ENCODE assay signal across 10 cellular contexts in the genomic region with DNA sequence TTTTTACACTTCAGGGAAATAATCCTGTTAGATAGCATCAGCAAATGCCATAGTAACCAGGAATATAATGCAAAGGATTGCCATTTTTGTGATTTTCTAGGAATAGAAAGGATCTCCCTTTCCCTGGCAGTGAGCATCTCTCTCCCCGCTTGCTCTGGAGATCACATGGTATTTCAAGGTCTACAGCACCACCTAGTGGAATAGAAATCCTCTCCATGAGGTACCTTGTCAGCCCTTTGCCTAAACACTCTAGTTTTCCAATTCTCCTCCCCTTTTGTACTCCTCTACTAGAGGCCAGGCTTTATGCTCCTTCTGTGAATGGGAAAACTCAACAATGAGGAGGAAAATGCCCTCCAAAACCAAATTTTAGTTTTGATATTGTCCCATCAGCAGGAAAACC.
DNase-seq lines count a peak whose midpoint lies in the region; ATAC-seq, FAIRE-seq and TF ChIP-seq lines count a peak whose summit lies in the region.
"Had no signal": no experiment of that assay in that cellular context is flagged by ENCODE, and none has a peak within 500 bp of the region (broad histone marks: within the 10 kb centered on the region; RNA-seq: fewer than 3 reads in every experiment).

No MANE protein-coding gene starts in this region.

- H3K27me3 Mint-ChIP-seq in endothelial cell (ENCODE audit: unreplicated experiment): no peaks in the 10 kb centered on the region
- H3K27me3 Mint-ChIP-seq: stimulated activated memory B cell treated with anti-CD40 and anti-IgM and Interleukin-4, amounts not matched to agents 10 μg/mL and 1 μg/mL and 100 μg/mL, for 72 hours had no signal

- peaks cover 0 to 32% (median 1%) of the 10 kb centered on the region in 3 donors for H3K36me3 ChIP-seq in pancreas

- H3K4me1 ChIP-seq in pancreas: no peaks in the 10 kb centered on the region

- intact Hi-C loops in pancreas (cut with DNase I): no loop called here

- no peak for TF ChIP-seq CTCF in endothelial cell (IDR thresholded peaks at IDR 0.05; ENCODE audit: unreplicated experiment)
- no peak for TF ChIP-seq CTCF in pancreas (IDR thresholded peaks at IDR 0.05)

- H3K9me3 Mint-ChIP-seq in endothelial cell (ENCODE audit: unreplicated experiment): peaks cover 27% of the 10 kb centered on the region

- peaks cover 88% of the 10 kb centered on the region for H3K36me3 Mint-ChIP-seq in endothelial cell (ENCODE audit: low read depth, unreplicated experiment)

- peaks cover 0 to 10% (median 0%) of the 10 kb centered on the region in 4 donors for H3K9me3 ChIP-seq in pancreas

- peak overlapping the region; percentile 72 for H3K4me3 Mint-ChIP-seq in endothelial cell (ENCODE audit: unreplicated experiment)
- H3K4me3 Mint-ChIP-seq: activated T-helper 1 cell treated with anti-CD3 and anti-CD28 coated beads, Interleukin-12 subunit alpha, Interleukin-12 subunit beta, Interleukin-2, Interleukin-4 antibody, amounts not matched to agents 30 ng/mL and 10 ng/mL and 1 ng/mL, durations not matched to agents 14 hours and 24 hours and 36 hours; stimulated activated memory B cell treated with anti-CD40 and anti-IgM and Interleukin-4, amounts not matched to agents 10 μg/mL and 1 μg/mL and 100 μg/mL, for 72 hours had no signal

- H3K27ac Mint-ChIP-seq in endothelial cell (ENCODE audit: unreplicated experiment): no peak overlapping the region
- H3K27ac Mint-ChIP-seq: activated T-helper 1 cell treated with anti-CD3 and anti-CD28 coated beads, Interleukin-12 subunit alpha, Interleukin-12 subunit beta, Interleukin-2, Interleukin-4 antibody, amounts not matched to agents 30 ng/mL and 10 ng/mL and 1 ng/mL, durations not matched to agents 14 hours and 24 hours and 36 hours; stimulated activated memory B cell treated with anti-CD40 and anti-IgM and Interleukin-4, amounts not matched to agents 10 μg/mL and 1 μg/mL and 100 μg/mL, for 72 hours had no signal

- H3K27me3 ChIP-seq in pancreas: no peaks in the 10 kb centered on the region

- ATAC-seq in HG02678 (IDR thresholded peaks at IDR 0.05; ENCODE audit: unreplicated experiment) (no peak), pancreas (no peak)
- ATAC-seq: stimulated activated memory B cell treated with anti-CD40 and anti-IgM and Interleukin-4, amounts not matched to agents 10 μg/mL and 1 μg/mL and 100 μg/mL, for 72 hours had no signal

- FAIRE-seq in pancreas (lab: Jason Lieb, UNC) (no peak), frontal cortex (lab: Jason Lieb, UNC) (no peak)

- DNase-seq in 8988T (peak; percentile 42), ELF-1 (ENCODE audit: low read depth, low spot score) (peak; percentile 23), NCI-H1694 (lab: John Stamatoyannopoulos, UW) (peak; percentile 32), endothelial cell (ENCODE audit: low spot score) (no peak), pancreas (no peak), NCI-H774 (lab: John Stamatoyannopoulos, UW) (no peak), frontal cortex (ENCODE audit: low spot score in 2 of 2) (no peak)

- no peaks in the 10 kb centered on the region for H3K4me1 Mint-ChIP-seq in endothelial cell (ENCODE audit: unreplicated experiment)
- H3K4me1 Mint-ChIP-seq: stimulated activated memory B cell treated with anti-CD40 and anti-IgM and Interleukin-4, amounts not matched to agents 10 μg/mL and 1 μg/mL and 100 μg/mL, for 72 hours had no signal

- H3K27ac ChIP-seq in pancreas: no peak overlapping the region

- no peak overlapping the region for H3K4me3 ChIP-seq in pancreas

- 100% methylated on average over 1 of the region's 1 CpG for WGBS in pancreas, 2 donors

Comparison
In these comparisons a context has a peak if more than half of its experiments do, and no peak if none do; other contexts are left out.
1. DNase-seq: peak in 8988T (single experiment), ELF-1 (single experiment) and NCI-H1694 (single experiment); none in endothelial cell (single experiment), pancreas (0 of 6), NCI-H774 (single experiment) and frontal cortex (0 of 2).